In the genomic region with DNA sequence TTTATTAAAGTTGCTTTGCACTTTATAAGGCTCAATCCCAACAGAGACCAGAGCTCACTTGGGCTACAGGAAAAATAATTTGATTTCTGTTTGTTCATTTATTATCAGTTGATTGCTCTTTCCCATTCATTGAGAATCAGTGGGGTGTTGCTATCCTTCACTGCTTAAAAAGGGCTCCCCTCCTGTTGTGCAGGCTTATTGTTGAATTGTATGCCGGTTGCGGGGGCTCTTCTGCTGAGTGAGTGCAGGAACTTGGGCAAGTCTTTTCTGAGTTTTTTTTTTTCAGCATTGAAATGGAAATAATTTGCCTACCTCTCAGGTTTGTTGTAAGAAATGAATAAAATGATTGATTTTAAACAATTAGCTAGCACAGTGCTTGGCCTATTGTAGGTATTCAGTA, we compare ENCODE assay signal across 5 cellular contexts.
"Had no signal": no experiment of that assay in that cellular context is flagged by ENCODE, and none has a peak within 500 bp of the region (broad histone marks: within the 10 kb centered on the region; RNA-seq: fewer than 3 reads in every experiment).

No MANE protein-coding gene starts in this region.

- DNase-seq: GM23248, H9, HCEC 1CT, IMR-90 had no signal

- ATAC-seq: K562 had no signal

- H3K4me3 Mint-ChIP-seq: H9 had no signal

- H3K27ac ChIP-seq: GM23248 had no signal

- H3K4me3 ChIP-seq: GM23248, K562 had no signal

- H3K9me3 Mint-ChIP-seq: H9 had no signal
